Comparison of ENCODE assay signal across 9 cellular contexts in the genomic region with DNA sequence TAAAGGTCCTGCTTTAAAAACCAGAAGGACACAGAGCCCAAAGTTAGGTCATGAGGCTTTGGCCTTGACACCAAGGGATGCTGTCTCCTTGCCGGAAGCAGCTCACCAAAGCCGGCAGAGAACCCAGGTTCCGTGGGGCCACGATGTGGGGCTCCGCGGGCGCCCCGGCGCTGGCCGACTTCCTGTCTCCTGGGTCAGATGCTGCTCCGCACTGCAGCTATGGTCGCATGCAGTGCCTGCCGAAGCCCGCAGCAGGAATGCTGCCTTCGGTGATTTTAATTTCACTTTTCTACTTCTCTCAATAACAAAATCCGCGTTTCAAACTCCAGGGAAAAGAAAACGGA. TPM values are rescaled to one million over a fixed set of nuclear protein-coding genes. Genes with fewer than 3 reads are reported as not detected.
DNase-seq lines count a peak whose midpoint lies in the region; ATAC-seq and TF ChIP-seq lines count a peak whose summit lies in the region.
"Had no signal": no experiment of that assay in that cellular context is flagged by ENCODE, and none has a peak within 500 bp of the region (broad histone marks: within the 10 kb centered on the region; RNA-seq: fewer than 3 reads in every experiment).

No MANE protein-coding gene starts in this region.

- no peaks in the 10 kb centered on the region for H3K36me3 ChIP-seq in body of pancreas (replicated peaks in 1 of 2; ENCODE audit: insufficient read depth in 1 of 2, low read depth in 2 of 2)

- DNase-seq in GM12865 (ENCODE audit: low read depth) = peak; percentile 82
- DNase-seq in T-helper 9 cell = peak; percentile 55
- DNase-seq in body of pancreas = peak in 2 of 4 donors; percentile 27 to 31
- no peak for DNase-seq in left lobe of liver (ENCODE audit: low spot score)
- peak; percentile 49 for DNase-seq in stimulated activated CD8-positive, alpha-beta memory T cell treated with anti-CD3 and anti-CD28 coated beads, Interleukin-12 subunit alpha, Interleukin-12 subunit beta, amount 100 ng/mL, for 1 hour (ENCODE audit: low read depth)

- 0 to 5% methylated on average over 13 to 18 of the region's 18 CpGs for WGBS in body of pancreas, 2 donors

- H3K4me3 ChIP-seq in GM12865 (ENCODE audit: low read depth, low read length) = peak overlapping the region; percentile 92
- peak overlapping the region; percentile 84 to 96 for H3K4me3 ChIP-seq in body of pancreas

- H3K27ac ChIP-seq in body of pancreas = peak overlapping the region; percentile 22 to 82 (median 70)

- H3K4me1 ChIP-seq in body of pancreas = peaks cover 16% of the 10 kb centered on the region

- TF ChIP-seq CTCF in GM12865 (IDR thresholded peaks at IDR 0.05; ENCODE audit: insufficient read depth, low read depth, low read length, missing control alignments) = no peak
- TF ChIP-seq CTCF in body of pancreas (IDR thresholded peaks at IDR 0.05) = no peak

- H3K9me3 ChIP-seq in body of pancreas = no peaks in the 10 kb centered on the region

- ATAC-seq in HG03025 (IDR thresholded peaks at IDR 0.05; ENCODE audit: low FRiP score, unreplicated experiment) (peak; percentile 32), body of pancreas (peak; percentile 25), left lobe of liver (peak; percentile 29), GM19023 (IDR thresholded peaks at IDR 0.05; ENCODE audit: unreplicated experiment) (no peak), GM18519 (IDR thresholded peaks at IDR 0.05; ENCODE audit: low FRiP score, unreplicated experiment) (no peak)

- intact Hi-C loops in body of pancreas (cut with DNase I) = no loop called here

- TF ChIP-seq POLR2A in body of pancreas (IDR thresholded peaks at IDR 0.05) = no peak

- H3K27me3 ChIP-seq in body of pancreas = no peaks in the 10 kb centered on the region

RNA-seq across cellular contexts. Expression of gene OTUB1, which starts 0.5 kb away (rescaled TPM):
- total RNA-seq in body of pancreas = 10 to 100 TPM; 20.8 to 36.3 TPM
- total RNA-seq in left lobe of liver = 22.8 TPM

RNA-seq across cellular contexts. Expression of gene COX8A, which starts 11.4 kb away (rescaled TPM):
- total RNA-seq in body of pancreas (100 to 1,000 TPM in 1 of 2 donors, 10 to 100 TPM in 1; 51.9 to 184 TPM), left lobe of liver (182 TPM)

RNA-seq across cellular contexts. Expression of gene NAA40, which starts 47.0 kb away (rescaled TPM):
- 10 to 100 TPM; 14.3 to 21.8 TPM for total RNA-seq in body of pancreas
- total RNA-seq in left lobe of liver = 4.2 TPM

RNA-seq across cellular contexts. Expression of gene FLRT1, which starts 49.9 kb away (rescaled TPM):
- total RNA-seq in body of pancreas (under 1 TPM in 1 of 2 donors, not detected in 1; 0.26 TPM), left lobe of liver (not detected)
- total RNA-seq: activated CD8-positive, alpha-beta memory T cell treated with anti-CD3 and anti-CD28 coated beads for 36 hours had no signal

Comparison
In these comparisons a context has a peak if more than half of its experiments do, and no peak if none do; other contexts are left out.
1. ATAC-seq: peak in HG03025 (single experiment), body of pancreas (single experiment) and left lobe of liver (single experiment); none in GM19023 (single experiment) and GM18519 (single experiment).